19 cellular contexts compared by ENCODE assay signal in the genomic region with DNA sequence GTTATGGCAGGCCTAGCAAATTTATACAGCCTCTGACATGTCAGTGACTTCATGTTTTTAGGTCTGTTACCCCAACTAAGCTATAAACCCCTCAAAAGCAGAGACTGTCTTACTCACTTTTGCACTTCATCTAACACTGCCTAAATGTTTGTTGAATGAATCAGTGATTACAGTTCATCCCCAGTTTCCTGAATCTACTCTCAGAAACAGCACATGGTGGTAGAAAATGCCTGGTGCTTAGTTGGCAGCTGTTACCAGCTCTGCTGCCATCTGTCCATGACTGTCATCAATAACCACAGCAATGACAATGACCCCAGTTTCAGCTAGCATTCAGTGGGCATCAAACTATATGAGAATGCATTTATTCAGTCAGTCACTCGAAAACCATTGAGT.
DNase-seq lines count a peak whose midpoint lies in the region; ATAC-seq and TF ChIP-seq lines count a peak whose summit lies in the region.
"Had no signal": no experiment of that assay in that cellular context is flagged by ENCODE, and none has a peak within 500 bp of the region (broad histone marks: within the 10 kb centered on the region; RNA-seq: fewer than 3 reads in every experiment).

No MANE protein-coding gene starts in this region.

- H3K27me3 Mint-ChIP-seq in HFFc6 (ENCODE audit: insufficient read depth) = peaks cover 1% of the 10 kb centered on the region

- ATAC-seq in mucosa of descending colon = peak; percentile 27
- ATAC-seq: activated CD8-positive, alpha-beta T cell treated with anti-CD3 and anti-CD28 coated beads, Interleukin-2, amount 10 ng/mL, durations not matched to agents 7 days and 5 days had no signal

- H3K4me1 Mint-ChIP-seq in HFFc6 (ENCODE audit: low read depth) = peaks cover 18% of the 10 kb centered on the region
- H3K4me1 Mint-ChIP-seq: CD4-positive, CD25-positive, alpha-beta regulatory T cell had no signal

- peak overlapping the region in 1 of 2 donors; percentile 19 for H3K9ac ChIP-seq in colonic mucosa (ENCODE audit: low read depth in 2 of 2, low read length in 2 of 2)

- no peaks in the 10 kb centered on the region for H3K36me3 Mint-ChIP-seq in HFFc6 (ENCODE audit: low read depth)
- H3K36me3 Mint-ChIP-seq: CD4-positive, CD25-positive, alpha-beta regulatory T cell had no signal

- peak; percentile 25 for DNase-seq in HFFc6
- peak; percentile 35 for DNase-seq in NCI-H69 (lab: John Stamatoyannopoulos, UW)
- peak; percentile 45 for DNase-seq in epithelial cell of esophagus (ENCODE audit: low read depth)
- DNase-seq in mucosa of descending colon = no peak
- no peak for DNase-seq in NCI-H774 (lab: John Stamatoyannopoulos, UW)
- DNase-seq in colonic mucosa = no peak
- DNase-seq in SK-N-DZ (ENCODE audit: low spot score) = no peak
- DNase-seq: activated CD4-positive, alpha-beta T cell treated with anti-CD3 and anti-CD28 coated beads for 1 hour; activated CD8-positive, alpha-beta T cell treated with anti-CD3 and anti-CD28 coated beads, Interleukin-2, amount 10 ng/mL, durations not matched to agents 7 days and 5 days; activated gamma-delta T cell treated with Interleukin-2 at 50 U/mL for 16 hours; CD4-positive, CD25-positive, alpha-beta regulatory T cell; H7; Karpas-422; NCI-H1048; NCI-H2081; NCI-H510A treated with DMSO at 0.1 percent for 48 hours; tibial artery had no signal

- H3K4me3 Mint-ChIP-seq in HFFc6 = no peak overlapping the region
- H3K4me3 Mint-ChIP-seq: activated CD8-positive, alpha-beta T cell treated with anti-CD3 and anti-CD28 coated beads, Interleukin-2, amount 10 ng/mL, durations not matched to agents 7 days and 5 days; CD4-positive, CD25-positive, alpha-beta regulatory T cell; stimulated activated naive CD8-positive, alpha-beta T cell treated with anti-CD3 and anti-CD28 coated beads, Interleukin-15, Interleukin-2, amounts not matched to agents 100 ng/mL and 50 ng/mL, for 24 hours had no signal

- no peaks in the 10 kb centered on the region for H3K9me3 Mint-ChIP-seq in HFFc6
- H3K9me3 Mint-ChIP-seq: CD4-positive, CD25-positive, alpha-beta regulatory T cell; stimulated activated naive CD8-positive, alpha-beta T cell treated with anti-CD3 and anti-CD28 coated beads, Interleukin-15, Interleukin-2, amounts not matched to agents 100 ng/mL and 50 ng/mL, for 24 hours had no signal

- no peaks in the 10 kb centered on the region for H3K27me3 ChIP-seq in colonic mucosa
- H3K27me3 ChIP-seq: neutrophil, tibial artery had no signal

- TF ChIP-seq CTCF in HFFc6 (IDR thresholded peaks at IDR 0.05) (no peak), epithelial cell of esophagus (IDR thresholded peaks at IDR 0.05; ENCODE audit: insufficient read depth, low read depth, low read length, missing control alignments) (no peak), mucosa of descending colon (IDR thresholded peaks at IDR 0.05) (no peak), colonic mucosa (IDR thresholded peaks at IDR 0.05) (no peak)

- H3K9me3 ChIP-seq in mucosa of descending colon (no peaks in the 10 kb centered on the region), colonic mucosa (no peaks in the 10 kb centered on the region)
- H3K9me3 ChIP-seq: neutrophil, tibial artery had no signal

- intact Hi-C loops in mucosa of descending colon (cut with DNase I, micrococcal nuclease) (no loop called here), colonic mucosa (cut with DNase I) (no loop called here)

- no peak overlapping the region for H3K27ac ChIP-seq in colonic mucosa
- H3K27ac ChIP-seq: neutrophil, tibial artery had no signal

- 0 out of 2 replicates have a peak overlapping the region, but pooled peaks have one; percentile 1 for H3K27ac Mint-ChIP-seq in HFFc6
- H3K27ac Mint-ChIP-seq: activated CD8-positive, alpha-beta T cell treated with anti-CD3 and anti-CD28 coated beads, Interleukin-2, amount 10 ng/mL, durations not matched to agents 7 days and 5 days; stimulated activated naive CD8-positive, alpha-beta T cell treated with anti-CD3 and anti-CD28 coated beads, Interleukin-15, Interleukin-2, amounts not matched to agents 100 ng/mL and 50 ng/mL, for 24 hours had no signal

- no peak overlapping the region for H3K4me3 ChIP-seq in epithelial cell of esophagus (ENCODE audit: low read length)
- H3K4me3 ChIP-seq in mucosa of descending colon = no peak overlapping the region
- no peak overlapping the region for H3K4me3 ChIP-seq in colonic mucosa
- H3K4me3 ChIP-seq: tibial artery had no signal

- H3K36me3 ChIP-seq in mucosa of descending colon (ENCODE audit: low read depth) (no peaks in the 10 kb centered on the region), colonic mucosa (no peaks in the 10 kb centered on the region)
- H3K36me3 ChIP-seq: neutrophil, tibial artery had no signal

- peaks cover 4% of the 10 kb centered on the region for H3K4me1 ChIP-seq in mucosa of descending colon (ENCODE audit: low read depth)
- no peaks in the 10 kb centered on the region for H3K4me1 ChIP-seq in colonic mucosa

Comparison
In these comparisons a context has a peak if more than half of its experiments do, and no peak if none do; other contexts are left out.
1. DNase-seq: peak in HFFc6 (single experiment), NCI-H69 (single experiment) and epithelial cell of esophagus (single experiment); none in mucosa of descending colon (0 of 3), NCI-H774 (single experiment), colonic mucosa (single experiment) and SK-N-DZ (single experiment).